Comparison of ENCODE assay signal across 25 cellular contexts in the genomic region with DNA sequence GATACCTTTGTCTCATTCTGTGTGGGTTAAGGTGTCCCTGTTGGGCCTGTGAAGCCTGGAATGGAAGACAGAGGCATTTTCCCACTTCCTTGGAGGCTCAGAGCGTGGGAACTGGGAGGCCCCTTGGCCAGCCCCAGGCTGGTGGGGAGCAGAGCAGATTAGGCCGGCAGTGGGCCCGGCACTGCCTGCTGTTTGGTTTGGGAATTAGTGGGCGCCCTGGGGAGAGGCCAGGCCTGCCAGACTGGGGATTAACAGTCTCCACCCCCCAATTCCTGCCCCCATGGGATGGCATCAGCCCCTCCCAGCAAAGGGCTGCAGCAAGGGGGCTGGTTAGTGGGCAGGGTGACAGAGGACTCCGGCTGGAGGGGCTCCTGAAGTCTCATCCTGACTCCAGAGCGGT. TPM values are rescaled to one million over a fixed set of nuclear protein-coding genes. Genes with fewer than 3 reads are reported as not detected.
"Had no signal": no experiment of that assay in that cellular context is flagged by ENCODE, and none has a peak within 500 bp of the region (broad histone marks: within the 10 kb centered on the region; RNA-seq: fewer than 3 reads in every experiment).

No MANE protein-coding gene starts in this region.

- H3K4me1 Mint-ChIP-seq: activated naive CD8-positive, alpha-beta T cell treated with anti-CD3 and anti-CD28 coated beads for 36 hours; brain; nephron; stimulated activated naive CD8-positive, alpha-beta T cell treated with anti-CD3 and anti-CD28 coated beads, Interleukin-15, amount 100 ng/mL, for 72 hours had no signal

- H3K27ac Mint-ChIP-seq: activated naive CD8-positive, alpha-beta T cell treated with anti-CD3 and anti-CD28 coated beads for 36 hours; activated T-helper 1 cell treated with anti-CD3 and anti-CD28 coated beads, Interleukin-12 subunit alpha, Interleukin-12 subunit beta, Interleukin-2, Interleukin-4 antibody, amounts not matched to agents 30 ng/mL and 10 ng/mL and 1 ng/mL, durations not matched to agents 14 hours and 24 hours and 36 hours; brain; effector memory CD8-positive, alpha-beta T cell; nephron; progenitor cell of endocrine pancreas; stimulated activated naive CD8-positive, alpha-beta T cell treated with anti-CD3 and anti-CD28 coated beads, Interleukin-15, amount 100 ng/mL, for 72 hours had no signal

- H3K4me3 Mint-ChIP-seq: activated naive CD8-positive, alpha-beta T cell treated with anti-CD3 and anti-CD28 coated beads for 36 hours; activated T-helper 1 cell treated with anti-CD3 and anti-CD28 coated beads, Interleukin-12 subunit alpha, Interleukin-12 subunit beta, Interleukin-2, Interleukin-4 antibody, amounts not matched to agents 30 ng/mL and 10 ng/mL and 1 ng/mL, durations not matched to agents 14 hours and 24 hours and 36 hours; brain; effector memory CD8-positive, alpha-beta T cell; nephron; stimulated activated naive CD8-positive, alpha-beta T cell treated with anti-CD3 and anti-CD28 coated beads, Interleukin-15, amount 100 ng/mL, for 72 hours had no signal

- DNase-seq: activated CD4-positive, alpha-beta T cell treated with anti-CD3 and anti-CD28 coated beads, Interleukin-2, amount 50 U/mL, for 48 hours; activated gamma-delta T cell treated with Interleukin-2 at 50 U/mL for 16 hours; activated naive CD8-positive, alpha-beta T cell treated with anti-CD3 and anti-CD28 coated beads for 36 hours; activated T-cell treated with anti-CD3 and anti-CD28 coated beads for 4 hours; amniotic stem cell; effector memory CD8-positive, alpha-beta T cell; foreskin keratinocyte; glutamatergic neuron; hypothalamus; midbrain; nucleus accumbens; stimulated activated CD4-positive, alpha-beta T cell treated with anti-CD3 and anti-CD28 coated beads, Interleukin-2, amount 100 ng/mL, for 24 hours; stimulated activated naive CD8-positive, alpha-beta T cell treated with anti-CD3 and anti-CD28 coated beads, Interleukin-15, amount 100 ng/mL, for 72 hours; T-helper 2 cell; trophoblast cell had no signal

- H3K27ac ChIP-seq: epithelial cell of prostate, foreskin keratinocyte, right atrium auricular region, VCaP had no signal

- H3K9me3 Mint-ChIP-seq: effector memory CD8-positive, alpha-beta T cell had no signal

RNA-seq across cellular contexts. Expression of gene BEST2, which starts 3.1 kb away (rescaled TPM):
- total RNA-seq: activated naive CD8-positive, alpha-beta T cell treated with anti-CD3 and anti-CD28 coated beads for 36 hours; activated T-helper 1 cell treated with anti-CD3 and anti-CD28 coated beads, Interleukin-12 subunit alpha, Interleukin-12 subunit beta, Interleukin-2, Interleukin-4 antibody, amounts not matched to agents 30 ng/mL and 10 ng/mL and 1 ng/mL, durations not matched to agents 14 hours and 24 hours and 36 hours; dermis microvascular lymphatic vessel endothelial cell; foreskin keratinocyte; lung; progenitor cell of endocrine pancreas; right atrium auricular region; skeletal muscle tissue had no signal
